In the genomic region with DNA sequence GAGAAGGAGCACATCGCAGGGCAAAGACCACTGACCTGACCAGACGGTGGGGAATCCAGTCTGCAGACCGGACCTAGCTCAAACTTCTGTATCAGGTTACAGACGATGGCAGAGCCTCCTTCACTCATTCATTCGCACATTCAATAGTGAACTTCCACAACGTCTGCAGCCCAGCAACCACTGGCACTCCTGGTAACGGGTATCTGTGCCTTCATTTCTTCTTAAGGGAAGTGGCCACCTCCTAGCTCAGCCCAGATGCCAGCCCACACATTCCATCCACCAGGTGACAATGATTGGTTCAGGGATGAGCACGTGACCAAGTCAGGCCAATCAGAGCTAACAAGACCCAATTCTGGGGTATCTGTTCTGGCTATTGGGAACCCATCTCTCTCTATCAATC, we compare ENCODE assay signal across 1 cellular context.
TF ChIP-seq lines count a peak whose summit lies in the region.

No MANE protein-coding gene starts in this region.

TF ChIP-seq in H1, 55 proteins besides CTCF, POLR2A, EP300 and RAD21 (continued from another document):
- TF ChIP-seq, protein P1, sequence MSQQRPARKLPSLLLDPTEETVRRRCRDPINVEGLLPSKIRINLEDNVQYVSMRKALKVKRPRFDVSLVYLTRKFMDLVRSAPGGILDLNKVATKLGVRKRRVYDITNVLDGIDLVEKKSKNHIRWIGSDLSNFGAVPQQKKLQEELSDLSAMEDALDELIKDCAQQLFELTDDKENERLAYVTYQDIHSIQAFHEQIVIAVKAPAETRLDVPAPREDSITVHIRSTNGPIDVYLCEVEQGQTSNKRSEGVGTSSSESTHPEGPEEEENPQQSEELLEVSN (IDR thresholded peaks at IDR 0.05), result no peak
- TF ChIP-seq TEAD4 (IDR thresholded peaks at IDR 0.05; ENCODE audit: low read depth, low read length) (peak; percentile 52; the same call in 1 of the 2 replicates), HDAC6 (IDR thresholded peaks at IDR 0.05; ENCODE audit: low read depth, low read length) (no peak)
- TF ChIP-seq, protein P2, sequence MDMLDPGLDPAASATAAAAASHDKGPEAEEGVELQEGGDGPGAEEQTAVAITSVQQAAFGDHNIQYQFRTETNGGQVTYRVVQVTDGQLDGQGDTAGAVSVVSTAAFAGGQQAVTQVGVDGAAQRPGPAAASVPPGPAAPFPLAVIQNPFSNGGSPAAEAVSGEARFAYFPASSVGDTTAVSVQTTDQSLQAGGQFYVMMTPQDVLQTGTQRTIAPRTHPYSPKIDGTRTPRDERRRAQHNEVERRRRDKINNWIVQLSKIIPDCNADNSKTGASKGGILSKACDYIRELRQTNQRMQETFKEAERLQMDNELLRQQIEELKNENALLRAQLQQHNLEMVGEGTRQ (IDR thresholded peaks at IDR 0.05; ENCODE audit: low read length), result peak; percentile 65
